19 cellular contexts compared by ENCODE assay signal in the genomic region with DNA sequence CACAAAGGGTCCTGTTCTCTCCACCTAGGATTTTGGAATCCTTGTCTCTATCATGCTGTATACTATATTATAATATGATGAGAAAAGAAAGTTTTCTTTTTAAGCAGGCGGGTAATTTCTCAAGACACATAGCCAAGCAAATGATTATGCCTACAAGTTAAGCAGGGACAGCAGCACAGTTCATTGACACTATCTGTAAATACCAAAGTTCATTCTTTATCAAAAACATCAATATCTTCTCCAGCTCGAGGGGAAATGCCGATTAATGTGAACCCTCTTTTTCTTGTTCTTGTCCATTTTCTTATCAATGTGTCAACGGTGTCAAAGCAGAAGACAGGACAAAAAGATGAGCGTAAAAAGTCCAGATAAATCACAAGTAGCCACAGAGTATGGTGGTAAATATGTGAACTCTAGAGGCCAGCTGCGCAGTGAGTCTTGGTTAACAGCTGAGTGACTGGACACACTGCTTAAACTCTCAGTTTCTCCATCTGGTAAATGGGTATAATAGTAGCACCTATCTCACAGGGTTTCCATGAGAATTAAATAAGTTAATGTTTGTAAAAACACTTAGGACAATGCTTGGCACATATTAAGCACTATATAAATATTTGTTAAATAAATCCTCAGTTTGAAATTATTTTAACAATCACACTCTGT. TPM values are rescaled to one million over a fixed set of nuclear protein-coding genes. Genes with fewer than 3 reads are reported as not detected.
A peak's percentile ranks its signal among the peaks of the same experiment; 100 is the strongest.
DNase-seq lines count a peak whose midpoint lies in the region; ATAC-seq and TF ChIP-seq lines count a peak whose summit lies in the region.
"Had no signal": no experiment of that assay in that cellular context is flagged by ENCODE, and none has a peak within 500 bp of the region (broad histone marks: within the 10 kb centered on the region; RNA-seq: fewer than 3 reads in every experiment).

No MANE protein-coding gene starts in this region.

- in situ Hi-C loops in gastrocnemius medialis (cut with MboI; ENCODE audit: low sequenced_read_pairs in 4 of 4): no loop called here

- H3K27me3 Mint-ChIP-seq in central memory CD8-positive, alpha-beta T cell: no peaks in the 10 kb centered on the region
- H3K27me3 Mint-ChIP-seq: B cell had no signal

- intact Hi-C loops in breast epithelium (cut with DNase I; ENCODE audit: low total_unique reads): no loop called here
- intact Hi-C loops in gastrocnemius medialis (cut with DNase I; ENCODE audit: low total_unique reads): no loop called here

- H3K4me3 ChIP-seq in GM12865 (ENCODE audit: low read depth, low read length) (no peak overlapping the region; the same call in 1 of the 2 replicates), breast epithelium (no peak overlapping the region), gastrocnemius medialis (no peak overlapping the region)
- H3K4me3 ChIP-seq: ascending aorta, hepatocyte, upper lobe of left lung had no signal

- no peaks in the 10 kb centered on the region for H3K36me3 Mint-ChIP-seq in central memory CD8-positive, alpha-beta T cell (ENCODE audit: insufficient read depth)

- H3K27ac Mint-ChIP-seq in central memory CD8-positive, alpha-beta T cell (ENCODE audit: low read depth): peak overlapping the region; percentile 90
- H3K27ac Mint-ChIP-seq: B cell had no signal

- H3K27me3 ChIP-seq in breast epithelium (no peaks in the 10 kb centered on the region), gastrocnemius medialis (no peaks in the 10 kb centered on the region)
- H3K27me3 ChIP-seq: ascending aorta, hepatocyte, upper lobe of left lung had no signal

- H3K4me1 ChIP-seq in breast epithelium (no peaks in the 10 kb centered on the region), gastrocnemius medialis (no peaks in the 10 kb centered on the region)
- H3K4me1 ChIP-seq: ascending aorta, upper lobe of left lung had no signal

- DNase-seq in GM12865 (ENCODE audit: low read depth): peak; percentile 10
- DNase-seq in central memory CD8-positive, alpha-beta T cell (ENCODE audit: low spot score in 2 of 2): no peak
- no peak for DNase-seq in hepatic stellate cell (ENCODE audit: low spot score)
- no peak for DNase-seq in breast epithelium (ENCODE audit: low spot score in 2 of 2)
- DNase-seq in amygdala (lab: John Stamatoyannopoulos, UW): no peak
- no peak for DNase-seq in gastrocnemius medialis
- DNase-seq: GDM1, Karpas-422, kidney, NCI-H1436 treated with DMSO at 0.1 percent for 48 hours, NCI-H82, upper lobe of left lung had no signal

- no peak for TF ChIP-seq POLR2A in breast epithelium (IDR thresholded peaks at IDR 0.05)
- no peak for TF ChIP-seq POLR2A in gastrocnemius medialis (IDR thresholded peaks at IDR 0.05)

- no peaks in the 10 kb centered on the region for H3K9me3 Mint-ChIP-seq in central memory CD8-positive, alpha-beta T cell

- H3K9me3 ChIP-seq in breast epithelium (no peaks in the 10 kb centered on the region), gastrocnemius medialis (no peaks in the 10 kb centered on the region)
- H3K9me3 ChIP-seq: ascending aorta, upper lobe of left lung had no signal

- peak overlapping the region; percentile 24 for H3K4me3 Mint-ChIP-seq in central memory CD8-positive, alpha-beta T cell
- H3K4me3 Mint-ChIP-seq: B cell had no signal

- ATAC-seq in GM19324 (IDR thresholded peaks at IDR 0.05; ENCODE audit: low FRiP score, unreplicated experiment): peak; percentile 3
- ATAC-seq in HG03439 (IDR thresholded peaks at IDR 0.05; ENCODE audit: unreplicated experiment): peak; percentile 43
- ATAC-seq in central memory CD8-positive, alpha-beta T cell (replicated peaks; ENCODE audit: extremely low read depth, poor library complexity, severe bottlenecking): no peak
- no peak for ATAC-seq in gastrocnemius medialis
- ATAC-seq: Panc1 had no signal

- H3K27ac ChIP-seq in breast epithelium: no peak overlapping the region
- no peak overlapping the region for H3K27ac ChIP-seq in gastrocnemius medialis
- H3K27ac ChIP-seq: ascending aorta, hepatocyte, upper lobe of left lung had no signal

- H3K36me3 ChIP-seq in breast epithelium (no peaks in the 10 kb centered on the region), gastrocnemius medialis (no peaks in the 10 kb centered on the region)
- H3K36me3 ChIP-seq: ascending aorta, upper lobe of left lung had no signal

- peaks cover 39% of the 10 kb centered on the region for H3K4me1 Mint-ChIP-seq in central memory CD8-positive, alpha-beta T cell

- TF ChIP-seq CTCF in GM12865 (IDR thresholded peaks at IDR 0.05; ENCODE audit: insufficient read depth, low read depth, low read length, missing control alignments): no peak
- no peak for TF ChIP-seq CTCF in breast epithelium (IDR thresholded peaks at IDR 0.05)
- no peak for TF ChIP-seq CTCF in gastrocnemius medialis (IDR thresholded peaks at IDR 0.05 in 4 of 5, conservative IDR thresholded peaks at IDR 0.05 in 1 of 5)

RNA-seq across cellular contexts. Expression of gene LPAR3, which starts 30.9 kb away (rescaled TPM):
- total RNA-seq in breast epithelium: 1 to 10 TPM in 2 of 3 donors, not detected in 1; 1.6 to 3.7 TPM
- not detected for total RNA-seq in gastrocnemius medialis
- total RNA-seq: ascending aorta, B cell, chondrocyte had no signal

Comparison
In these comparisons a context has a peak if more than half of its experiments do, and no peak if none do; other contexts are left out.
1. ATAC-seq: peak in GM19324 (single experiment) and HG03439 (single experiment); none in central memory CD8-positive, alpha-beta T cell (single experiment) and gastrocnemius medialis (0 of 2).